29 cellular contexts compared by ENCODE assay signal in genomic region chr1:167746988-167747655, GRCh38. TPM values are rescaled to one million over a fixed set of nuclear protein-coding genes. Genes with fewer than 3 reads are reported as not detected.
A peak's percentile ranks its signal among the peaks of the same experiment; 100 is the strongest.
DNase-seq lines count a peak whose midpoint lies in the region; ATAC-seq, FAIRE-seq and TF ChIP-seq lines count a peak whose summit lies in the region.
"Had no signal": no experiment of that assay in that cellular context is flagged by ENCODE, and none has a peak within 500 bp of the region (broad histone marks: within the 10 kb centered on the region; RNA-seq: fewer than 3 reads in every experiment).

No MANE protein-coding gene starts in this region.

- H3K36me3 ChIP-seq in trophoblast cell (ENCODE audit: control insufficient read depth in 1 of 2, insufficient read depth in 2 of 2, low read length in 2 of 2): peaks cover 2 to 3% of the 10 kb centered on the region in 2 experiments
- H3K36me3 ChIP-seq: gastroesophageal sphincter, thoracic aorta, uterus had no signal

- POLR2A ChIA-PET in WTC11 (lab: Charles Lee): no interaction called here

- no CpG with 5 or more reads among the region's 7 CpGs for whole genome bisulfite sequencing in trophoblast cell (ENCODE audit: extremely low coverage, insufficient coverage, insufficient read length)

- no peak overlapping the region for H3K4me3 ChIP-seq in trophoblast cell (ENCODE audit: low read depth, low read length)
- H3K4me3 ChIP-seq: gastroesophageal sphincter, SK-N-MC, thoracic aorta, uterus had no signal

- H3K23ac ChIP-seq in trophoblast cell (ENCODE audit: low read length): no peak overlapping the region

- CTCF ChIA-PET in WTC11 (lab: Charles Lee): no interaction called here

- H3K4me1 Mint-ChIP-seq in WTC11: peaks cover 31% of the 10 kb centered on the region

- no peaks in the 10 kb centered on the region for H3K79me1 ChIP-seq in trophoblast cell (ENCODE audit: low read length)

- H3K27ac Mint-ChIP-seq in WTC11: no peak overlapping the region
- H3K27ac Mint-ChIP-seq: activated CD8-positive, alpha-beta T cell treated with anti-CD3 and anti-CD28 coated beads, Interleukin-2, amount 10 ng/mL, durations not matched to agents 7 days and 5 days; activated naive CD8-positive, alpha-beta T cell treated with anti-CD3 and anti-CD28 coated beads, Interleukin-2, amount 50 U/mL, for 24 hours; CD4-positive, CD25-positive, alpha-beta regulatory T cell; T-helper 1 cell treated with Interleukin-12 subunit alpha and Interleukin-12 subunit beta and Interleukin-4 antibody, amounts not matched to agents 30 μg/mL and 1 μg/mL, for 36 hours had no signal

- H3K4me1 ChIP-seq in trophoblast cell (ENCODE audit: control insufficient read depth in 1 of 2, insufficient read depth in 2 of 2, low read length in 2 of 2): peaks cover 10% of the 10 kb centered on the region in 2 experiments
- H3K4me1 ChIP-seq: uterus had no signal

- no peaks in the 10 kb centered on the region for H3K36me3 Mint-ChIP-seq in WTC11
- H3K36me3 Mint-ChIP-seq: CD4-positive, CD25-positive, alpha-beta regulatory T cell had no signal

- peaks cover 14% of the 10 kb centered on the region for H3K79me2 ChIP-seq in trophoblast cell (ENCODE audit: control insufficient read depth, insufficient read depth, low read length, poor library complexity)

- no peak overlapping the region for H2AK5ac ChIP-seq in trophoblast cell (ENCODE audit: low read length)

- no peak overlapping the region for H4K8ac ChIP-seq in trophoblast cell (ENCODE audit: low read depth, low read length)

- H3K27me3 Mint-ChIP-seq in WTC11 (ENCODE audit: low read depth): no peaks in the 10 kb centered on the region
- H3K27me3 Mint-ChIP-seq: activated naive CD8-positive, alpha-beta T cell treated with anti-CD3 and anti-CD28 coated beads, Interleukin-2, amount 50 U/mL, for 24 hours had no signal

- DNase-seq in GM19239 (ENCODE audit: insufficient read length, low spot score): no peak
- DNase-seq in WTC11 (ENCODE audit: low spot score): no peak
- DNase-seq in trophoblast cell: no peak
- DNase-seq in RPMI8226: no peak
- no peak for DNase-seq in T-helper 1 cell
- DNase-seq in NK-92 treated with Interleukin-12 subunit alpha and Interleukin-12 subunit beta, amount 100 ng/mL, for 24 hours (lab: John Stamatoyannopoulos, UW): no peak
- DNase-seq: activated CD4-positive, alpha-beta T cell treated with anti-CD3 and anti-CD28 coated beads for 1 hour; activated CD8-positive, alpha-beta T cell treated with anti-CD3 and anti-CD28 coated beads, Interleukin-2, amount 10 ng/mL, durations not matched to agents 7 days and 5 days; activated gamma-delta T cell; activated naive CD8-positive, alpha-beta T cell treated with anti-CD3 and anti-CD28 coated beads, Interleukin-2, amount 50 U/mL, for 24 hours; activated T-cell treated with anti-CD3 and anti-CD28 coated beads for 4 hours; CD4-positive, CD25-positive, alpha-beta regulatory T cell; hypothalamus; mesendoderm; NCI-H1105; NCI-H2029; NCI-H526; stimulated activated CD4-positive, alpha-beta T cell treated with anti-CD3 and anti-CD28 coated beads, Interleukin-15, amount 100 ng/mL, for 24 hours; stimulated activated naive CD4-positive, alpha-beta T cell treated with Interleukin-2 at 50 U/mL for 16 hours; uterus had no signal

- H2AFZ ChIP-seq in trophoblast cell (ENCODE audit: insufficient read depth, low read length, poor library complexity): no peak overlapping the region

- H3K9ac ChIP-seq in trophoblast cell (ENCODE audit: low read length): no peak overlapping the region

- ATAC-seq in HG03354 (IDR thresholded peaks at IDR 0.05; ENCODE audit: poor library complexity, severe bottlenecking, unreplicated experiment) (peak; percentile 66), WTC11 (no peak), HG03520 (IDR thresholded peaks at IDR 0.05; ENCODE audit: unreplicated experiment) (no peak)
- ATAC-seq: activated CD8-positive, alpha-beta T cell treated with anti-CD3 and anti-CD28 coated beads, Interleukin-2, amount 10 ng/mL, durations not matched to agents 7 days and 5 days; activated naive CD8-positive, alpha-beta T cell treated with anti-CD3 and anti-CD28 coated beads, Interleukin-2, amount 50 U/mL, for 24 hours; gastroesophageal sphincter had no signal

- H3K4ac ChIP-seq in trophoblast cell (ENCODE audit: low read depth, low read length): peak overlapping the region; percentile 94

- H3K18ac ChIP-seq in trophoblast cell (ENCODE audit: low read length): no peak overlapping the region

- no peaks in the 10 kb centered on the region for H3K27me3 ChIP-seq in trophoblast cell (ENCODE audit: insufficient read depth, low read length)
- H3K27me3 ChIP-seq: gastroesophageal sphincter, uterus had no signal

- no peak for TF ChIP-seq CTCF in WTC11 (IDR thresholded peaks at IDR 0.05)

- H3K4me3 Mint-ChIP-seq in WTC11: no peak overlapping the region
- H3K4me3 Mint-ChIP-seq: activated CD8-positive, alpha-beta T cell treated with anti-CD3 and anti-CD28 coated beads, Interleukin-2, amount 10 ng/mL, durations not matched to agents 7 days and 5 days; activated naive CD8-positive, alpha-beta T cell treated with anti-CD3 and anti-CD28 coated beads, Interleukin-2, amount 50 U/mL, for 24 hours; T-helper 1 cell treated with Interleukin-12 subunit alpha and Interleukin-12 subunit beta and Interleukin-4 antibody, amounts not matched to agents 30 μg/mL and 1 μg/mL, for 36 hours had no signal

- no peaks in the 10 kb centered on the region for H3K9me3 Mint-ChIP-seq in WTC11
- H3K9me3 Mint-ChIP-seq: activated naive CD8-positive, alpha-beta T cell treated with anti-CD3 and anti-CD28 coated beads, Interleukin-2, amount 50 U/mL, for 24 hours; T-helper 1 cell treated with Interleukin-12 subunit alpha and Interleukin-12 subunit beta and Interleukin-4 antibody, amounts not matched to agents 30 μg/mL and 1 μg/mL, for 36 hours had no signal

- no peak overlapping the region for H2BK5ac ChIP-seq in trophoblast cell (ENCODE audit: low read depth, low read length, poor library complexity)

- H4K12ac ChIP-seq in trophoblast cell (ENCODE audit: low read depth, low read length): no peak overlapping the region

- H3K9me3 ChIP-seq in trophoblast cell (ENCODE audit: insufficient read depth, low read depth, low read length): no peaks in the 10 kb centered on the region
- H3K9me3 ChIP-seq: gastroesophageal sphincter, thoracic aorta, uterus had no signal

- no peak overlapping the region for H3K4me2 ChIP-seq in trophoblast cell (ENCODE audit: low read length)

- no peak overlapping the region for H2BK120ac ChIP-seq in trophoblast cell (ENCODE audit: insufficient read depth, low read length, poor library complexity)

- no peak overlapping the region for H4K91ac ChIP-seq in trophoblast cell (ENCODE audit: low read depth, low read length)

- peak; percentile 21 for FAIRE-seq in GM19239 (lab: Jason Lieb, UNC)
- FAIRE-seq: endothelial cell of umbilical vein, GM12892, H54 had no signal

- H2BK12ac ChIP-seq in trophoblast cell (ENCODE audit: low read length): no peak overlapping the region

- no peak overlapping the region for H3K27ac ChIP-seq in trophoblast cell (ENCODE audit: low read depth, low read length)
- H3K27ac ChIP-seq: gastroesophageal sphincter, SK-N-MC, thoracic aorta, uterus had no signal

- no peak overlapping the region for H3K14ac ChIP-seq in trophoblast cell (ENCODE audit: low read length)

TF ChIP-seq in WTC11, 78 proteins besides CTCF, POLR2A, EP300 and RAD21:
- TF ChIP-seq, protein P1, sequence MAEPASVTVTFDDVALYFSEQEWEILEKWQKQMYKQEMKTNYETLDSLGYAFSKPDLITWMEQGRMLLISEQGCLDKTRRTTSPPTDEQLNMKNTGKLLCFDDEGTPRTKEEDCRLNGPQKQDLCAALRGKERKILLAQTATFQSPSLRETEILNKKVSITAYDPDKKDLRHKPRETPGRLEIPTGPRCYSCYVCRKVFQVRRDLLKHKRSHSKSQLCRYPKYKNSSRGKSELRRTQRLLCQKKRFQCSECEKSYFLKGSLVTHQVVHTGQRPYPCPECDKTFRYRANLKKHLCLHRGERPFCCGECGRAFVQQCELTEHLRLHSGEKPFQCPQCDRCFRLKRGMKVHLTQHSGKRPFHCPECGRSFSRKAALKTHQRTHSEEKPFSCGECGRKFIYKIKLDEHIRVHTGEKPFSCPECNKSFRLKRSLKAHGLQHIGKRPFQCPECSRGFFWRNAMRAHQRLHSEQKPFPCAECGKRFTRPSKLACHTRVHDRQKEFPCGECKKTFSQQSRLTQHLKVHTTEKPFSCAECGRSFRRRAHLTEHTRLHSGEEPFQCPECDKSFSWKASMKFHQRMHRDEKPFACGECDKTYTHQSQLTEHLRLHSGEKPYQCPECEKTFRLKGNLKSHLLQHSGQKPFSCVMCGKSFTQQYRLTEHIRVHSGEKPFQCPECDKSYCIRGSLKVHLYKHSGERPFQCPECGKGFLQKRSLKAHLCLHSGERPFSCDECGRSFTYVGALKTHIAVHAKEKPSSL (CRISPR knock-in tag; conservative IDR thresholded peaks at IDR 0.05): no peak
- peak; percentile 56; the same call in 1 of the 2 replicates for TF ChIP-seq ZNF121 (CRISPR knock-in tag; IDR thresholded peaks at IDR 0.05)
TF ChIP-seq in WTC11: peak in this region for 1.

RNA-seq across cellular contexts. Expression of gene MPZL1, which starts 25.3 kb away (rescaled TPM):
- total RNA-seq in WTC11 (2021): 71.7 to 74.1 TPM (median 72.3 TPM) in 3 replicates
- 335 and 346 TPM in 2 replicates for polyA plus RNA-seq in trophoblast cell (2013)
